1 cellular context compared by ENCODE assay signal in the genomic region with DNA sequence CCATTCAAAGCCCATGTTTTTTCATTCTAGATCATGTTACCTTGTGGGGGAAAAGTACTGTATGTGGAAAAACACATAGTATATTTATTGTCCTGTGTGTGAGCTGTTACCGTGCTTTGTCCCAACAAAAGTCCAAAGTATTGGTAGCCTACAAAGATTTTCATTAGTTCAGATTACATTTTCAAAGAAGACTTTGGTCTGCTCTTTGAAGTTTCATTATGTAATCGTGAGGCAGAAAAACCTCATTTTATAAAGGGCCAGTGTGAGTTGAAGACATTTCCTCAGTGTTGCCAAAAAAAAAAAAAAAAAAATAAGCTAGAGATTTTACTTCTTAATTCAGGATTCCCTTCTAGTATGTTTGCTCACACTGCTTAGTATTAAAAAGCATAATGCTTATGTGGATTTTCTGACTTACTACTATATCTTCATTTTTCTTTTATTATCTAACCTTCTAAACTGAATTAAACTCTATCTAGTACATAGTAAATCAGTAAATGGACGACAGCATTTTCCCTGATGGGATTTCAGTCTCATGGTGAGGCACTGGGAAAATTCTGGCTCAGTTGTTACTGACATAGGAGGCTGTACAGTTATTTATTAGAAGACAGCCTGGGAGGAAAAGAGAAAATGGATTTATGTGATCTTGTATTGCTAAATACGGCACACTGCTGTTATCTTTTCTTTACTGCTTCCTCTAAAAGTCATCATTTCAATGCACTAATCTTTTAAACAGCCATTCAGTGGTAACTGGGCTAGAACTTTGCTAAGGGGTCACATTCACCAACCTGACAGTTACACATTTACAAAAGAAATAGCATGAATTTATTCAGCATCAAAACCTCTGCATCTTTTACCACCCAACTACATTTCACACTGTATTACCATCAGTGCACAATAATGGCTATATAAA.
A peak's percentile ranks its signal among the peaks of the same experiment; 100 is the strongest.
TF ChIP-seq lines count a peak whose summit lies in the region.

No MANE protein-coding gene starts in this region.

TF ChIP-seq in HepG2, 621 proteins besides CTCF, POLR2A, EP300 and RAD21 (continued from another document and continues in another):
- TF ChIP-seq ZBED4 (CRISPR knock-in tag; IDR thresholded peaks at IDR 0.05; ENCODE audit: borderline replicate concordance) (peak; percentile 21; the same call in 1 of the 2 replicates), MBD4 (IDR thresholded peaks at IDR 0.05; ENCODE audit: borderline replicate concordance, low read length) (peak; percentile 80; the same call in 1 of the 2 replicates), SKIL (CRISPR knock-in tag; IDR thresholded peaks at IDR 0.05; ENCODE audit: borderline replicate concordance) (no peak), ZNF552 (CRISPR knock-in tag; IDR thresholded peaks at IDR 0.05; ENCODE audit: borderline replicate concordance) (no peak), NFE2 (CRISPR knock-in tag; IDR thresholded peaks at IDR 0.05) (no peak), CHD4 (IDR thresholded peaks at IDR 0.05; ENCODE audit: borderline replicate concordance, low read length) (0 out of 2 replicates have a peak, but pooled peaks have one; percentile 45), HNRNPL (IDR thresholded peaks at IDR 0.05; ENCODE audit: low read depth, low read length) (no peak), SRSF4 (IDR thresholded peaks at IDR 0.05; ENCODE audit: low read depth, low read length, poor library complexity, severe bottlenecking) (no peak), ZNF503 (CRISPR knock-in tag; IDR thresholded peaks at IDR 0.05) (0 out of 2 replicates have a peak, but pooled peaks have one; percentile 38), ETV6 (CRISPR knock-in tag; conservative IDR thresholded peaks at IDR 0.05) (no peak), NFIB (CRISPR knock-in tag; IDR thresholded peaks at IDR 0.05; ENCODE audit: borderline replicate concordance) (no peak), FOXJ3 (CRISPR knock-in tag; IDR thresholded peaks at IDR 0.05; ENCODE audit: borderline replicate concordance) (peak; percentile 71; the same call in 1 of the 2 replicates), ZNF468 (CRISPR knock-in tag; IDR thresholded peaks at IDR 0.05) (no peak), CREM (IDR thresholded peaks at IDR 0.05) (peak; percentile 84), CREM (CRISPR knock-in tag; IDR thresholded peaks at IDR 0.05) (no peak), SRF (IDR thresholded peaks at IDR 0.05; ENCODE audit: low read depth, low read length) (no peak), ZNF703 (CRISPR knock-in tag; IDR thresholded peaks at IDR 0.05; ENCODE audit: borderline replicate concordance) (no peak), NR2F2 (IDR thresholded peaks at IDR 0.05; ENCODE audit: borderline replicate concordance, low read depth) (0 out of 2 replicates have a peak, but pooled peaks have one; percentile 54), MTA1 (CRISPR knock-in tag; IDR thresholded peaks at IDR 0.05; ENCODE audit: borderline replicate concordance) (no peak), PITX1 (CRISPR knock-in tag; IDR thresholded peaks at IDR 0.05) (no peak), SAP130 (CRISPR knock-in tag; IDR thresholded peaks at IDR 0.05; ENCODE audit: low read depth) (peak; percentile 70)
- TF ChIP-seq, protein P1, sequence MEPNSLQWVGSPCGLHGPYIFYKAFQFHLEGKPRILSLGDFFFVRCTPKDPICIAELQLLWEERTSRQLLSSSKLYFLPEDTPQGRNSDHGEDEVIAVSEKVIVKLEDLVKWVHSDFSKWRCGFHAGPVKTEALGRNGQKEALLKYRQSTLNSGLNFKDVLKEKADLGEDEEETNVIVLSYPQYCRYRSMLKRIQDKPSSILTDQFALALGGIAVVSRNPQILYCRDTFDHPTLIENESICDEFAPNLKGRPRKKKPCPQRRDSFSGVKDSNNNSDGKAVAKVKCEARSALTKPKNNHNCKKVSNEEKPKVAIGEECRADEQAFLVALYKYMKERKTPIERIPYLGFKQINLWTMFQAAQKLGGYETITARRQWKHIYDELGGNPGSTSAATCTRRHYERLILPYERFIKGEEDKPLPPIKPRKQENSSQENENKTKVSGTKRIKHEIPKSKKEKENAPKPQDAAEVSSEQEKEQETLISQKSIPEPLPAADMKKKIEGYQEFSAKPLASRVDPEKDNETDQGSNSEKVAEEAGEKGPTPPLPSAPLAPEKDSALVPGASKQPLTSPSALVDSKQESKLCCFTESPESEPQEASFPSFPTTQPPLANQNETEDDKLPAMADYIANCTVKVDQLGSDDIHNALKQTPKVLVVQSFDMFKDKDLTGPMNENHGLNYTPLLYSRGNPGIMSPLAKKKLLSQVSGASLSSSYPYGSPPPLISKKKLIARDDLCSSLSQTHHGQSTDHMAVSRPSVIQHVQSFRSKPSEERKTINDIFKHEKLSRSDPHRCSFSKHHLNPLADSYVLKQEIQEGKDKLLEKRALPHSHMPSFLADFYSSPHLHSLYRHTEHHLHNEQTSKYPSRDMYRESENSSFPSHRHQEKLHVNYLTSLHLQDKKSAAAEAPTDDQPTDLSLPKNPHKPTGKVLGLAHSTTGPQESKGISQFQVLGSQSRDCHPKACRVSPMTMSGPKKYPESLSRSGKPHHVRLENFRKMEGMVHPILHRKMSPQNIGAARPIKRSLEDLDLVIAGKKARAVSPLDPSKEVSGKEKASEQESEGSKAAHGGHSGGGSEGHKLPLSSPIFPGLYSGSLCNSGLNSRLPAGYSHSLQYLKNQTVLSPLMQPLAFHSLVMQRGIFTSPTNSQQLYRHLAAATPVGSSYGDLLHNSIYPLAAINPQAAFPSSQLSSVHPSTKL (CRISPR knock-in tag; IDR thresholded peaks at IDR 0.05), result peak; percentile 92
- TF ChIP-seq, protein P2, sequence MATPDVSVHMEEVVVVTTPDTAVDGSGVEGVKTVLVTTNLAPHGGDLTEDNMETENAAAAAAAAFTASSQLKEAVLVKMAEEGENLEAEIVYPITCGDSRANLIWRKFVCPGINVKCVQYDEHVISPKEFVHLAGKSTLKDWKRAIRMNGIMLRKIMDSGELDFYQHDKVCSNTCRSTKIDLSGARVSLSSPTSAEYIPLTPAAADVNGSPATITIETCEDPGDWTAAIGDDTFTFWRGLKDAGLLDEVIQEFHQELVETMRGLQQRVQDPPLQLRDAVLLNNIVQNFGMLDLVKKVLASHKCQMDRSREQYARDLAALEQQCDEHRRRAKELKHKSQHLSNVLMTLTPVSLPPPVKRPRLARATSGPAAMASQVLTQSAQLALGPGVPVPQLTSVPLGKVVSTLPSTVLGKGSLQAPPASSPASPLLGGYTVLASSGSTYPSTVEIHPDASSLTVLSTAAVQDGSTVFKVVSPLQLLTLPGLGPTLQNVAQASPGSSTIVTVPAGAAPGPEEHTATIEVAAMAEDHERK (CRISPR knock-in tag; IDR thresholded peaks at IDR 0.05; ENCODE audit: low read depth), result no peak
- TF ChIP-seq, protein P3, sequence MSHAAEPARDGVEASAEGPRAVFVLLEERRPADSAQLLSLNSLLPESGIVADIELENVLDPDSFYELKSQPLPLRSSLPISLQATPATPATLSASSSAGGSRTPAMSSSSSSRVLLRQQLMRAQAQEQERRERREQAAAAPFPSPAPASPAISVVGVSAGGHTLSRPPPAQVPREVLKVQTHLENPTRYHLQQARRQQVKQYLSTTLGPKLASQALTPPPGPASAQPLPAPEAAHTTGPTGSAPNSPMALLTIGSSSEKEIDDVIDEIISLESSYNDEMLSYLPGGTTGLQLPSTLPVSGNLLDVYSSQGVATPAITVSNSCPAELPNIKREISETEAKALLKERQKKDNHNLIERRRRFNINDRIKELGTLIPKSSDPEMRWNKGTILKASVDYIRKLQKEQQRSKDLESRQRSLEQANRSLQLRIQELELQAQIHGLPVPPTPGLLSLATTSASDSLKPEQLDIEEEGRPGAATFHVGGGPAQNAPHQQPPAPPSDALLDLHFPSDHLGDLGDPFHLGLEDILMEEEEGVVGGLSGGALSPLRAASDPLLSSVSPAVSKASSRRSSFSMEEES (CRISPR knock-in tag; IDR thresholded peaks at IDR 0.05), result no peak
- TF ChIP-seq, protein P4, sequence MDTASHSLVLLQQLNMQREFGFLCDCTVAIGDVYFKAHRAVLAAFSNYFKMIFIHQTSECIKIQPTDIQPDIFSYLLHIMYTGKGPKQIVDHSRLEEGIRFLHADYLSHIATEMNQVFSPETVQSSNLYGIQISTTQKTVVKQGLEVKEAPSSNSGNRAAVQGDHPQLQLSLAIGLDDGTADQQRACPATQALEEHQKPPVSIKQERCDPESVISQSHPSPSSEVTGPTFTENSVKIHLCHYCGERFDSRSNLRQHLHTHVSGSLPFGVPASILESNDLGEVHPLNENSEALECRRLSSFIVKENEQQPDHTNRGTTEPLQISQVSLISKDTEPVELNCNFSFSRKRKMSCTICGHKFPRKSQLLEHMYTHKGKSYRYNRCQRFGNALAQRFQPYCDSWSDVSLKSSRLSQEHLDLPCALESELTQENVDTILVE (CRISPR knock-in tag; IDR thresholded peaks at IDR 0.05), result 0 out of 2 replicates have a peak, but pooled peaks have one; percentile 22
- TF ChIP-seq, protein P5, sequence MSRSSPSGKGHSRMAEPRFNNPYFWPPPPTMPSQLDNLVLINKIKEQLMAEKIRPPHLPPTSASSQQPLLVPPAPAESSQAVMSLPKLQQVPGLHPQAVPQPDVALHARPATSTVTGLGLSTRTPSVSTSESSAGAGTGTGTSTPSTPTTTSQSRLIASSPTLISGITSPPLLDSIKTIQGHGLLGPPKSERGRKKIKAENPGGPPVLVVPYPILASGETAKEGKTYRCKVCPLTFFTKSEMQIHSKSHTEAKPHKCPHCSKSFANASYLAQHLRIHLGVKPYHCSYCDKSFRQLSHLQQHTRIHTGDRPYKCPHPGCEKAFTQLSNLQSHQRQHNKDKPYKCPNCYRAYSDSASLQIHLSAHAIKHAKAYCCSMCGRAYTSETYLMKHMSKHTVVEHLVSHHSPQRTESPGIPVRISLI (CRISPR knock-in tag; IDR thresholded peaks at IDR 0.05; ENCODE audit: borderline replicate concordance), result peak; percentile 92
- TF ChIP-seq, protein P6, sequence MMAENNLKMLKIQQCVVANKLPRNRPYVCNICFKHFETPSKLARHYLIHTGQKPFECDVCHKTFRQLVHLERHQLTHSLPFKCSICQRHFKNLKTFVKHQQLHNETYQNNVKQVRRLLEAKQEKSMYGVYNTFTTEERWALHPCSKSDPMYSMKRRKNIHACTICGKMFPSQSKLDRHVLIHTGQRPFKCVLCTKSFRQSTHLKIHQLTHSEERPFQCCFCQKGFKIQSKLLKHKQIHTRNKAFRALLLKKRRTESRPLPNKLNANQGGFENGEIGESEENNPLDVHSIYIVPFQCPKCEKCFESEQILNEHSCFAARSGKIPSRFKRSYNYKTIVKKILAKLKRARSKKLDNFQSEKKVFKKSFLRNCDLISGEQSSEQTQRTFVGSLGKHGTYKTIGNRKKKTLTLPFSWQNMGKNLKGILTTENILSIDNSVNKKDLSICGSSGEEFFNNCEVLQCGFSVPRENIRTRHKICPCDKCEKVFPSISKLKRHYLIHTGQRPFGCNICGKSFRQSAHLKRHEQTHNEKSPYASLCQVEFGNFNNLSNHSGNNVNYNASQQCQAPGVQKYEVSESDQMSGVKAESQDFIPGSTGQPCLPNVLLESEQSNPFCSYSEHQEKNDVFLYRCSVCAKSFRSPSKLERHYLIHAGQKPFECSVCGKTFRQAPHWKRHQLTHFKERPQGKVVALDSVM (CRISPR knock-in tag; IDR thresholded peaks at IDR 0.05), result no peak
